In genomic region chr13:48404952-48405351, GRCh38 we compare ENCODE assay signal across 18 cellular contexts. TPM values are rescaled to one million over a fixed set of nuclear protein-coding genes. Genes with fewer than 3 reads are reported as not detected.
A peak's percentile ranks its signal among the peaks of the same experiment; 100 is the strongest.
DNase-seq lines count a peak whose midpoint lies in the region; ATAC-seq, FAIRE-seq and TF ChIP-seq lines count a peak whose summit lies in the region.
"Had no signal": no experiment of that assay in that cellular context is flagged by ENCODE, and none has a peak within 500 bp of the region (broad histone marks: within the 10 kb centered on the region; RNA-seq: fewer than 3 reads in every experiment).

No MANE protein-coding gene starts in this region.

- no peak overlapping the region for H4K8ac ChIP-seq in H9 (replicated peaks; ENCODE audit: insufficient read length, low read depth, low read length)

- peak overlapping the region; percentile 58 for H3K9ac ChIP-seq in GM23248
- no peak overlapping the region for H3K9ac ChIP-seq in H9 (ENCODE audit: extremely low read depth, insufficient read length, low read length)

- H3K23me2 ChIP-seq in H9 (ENCODE audit: insufficient read length, low read depth, low read length, poor library complexity, severe bottlenecking), result no peaks in the 10 kb centered on the region

- no peak overlapping the region for H3K4ac ChIP-seq in H9 (ENCODE audit: low read depth, low read length)

- no peaks in the 10 kb centered on the region for H3K79me1 ChIP-seq in H9 (ENCODE audit: insufficient read depth, low read depth, low read length, poor library complexity, severe bottlenecking)

- H3K9me2 ChIP-seq in GM23248 (ENCODE audit: insufficient read depth), result no peaks in the 10 kb centered on the region

- H3K4me2 ChIP-seq in GM23248 (ENCODE audit: unreplicated experiment), result peak overlapping the region; percentile 60
- no peak overlapping the region for H3K4me2 ChIP-seq in H9 (ENCODE audit: insufficient read depth, insufficient read length, low read length)
- H3K4me2 ChIP-seq: PC-9 had no signal

- H2BK12ac ChIP-seq in H9 (ENCODE audit: insufficient read length, low read depth, low read length), result no peak overlapping the region

- H2BK20ac ChIP-seq in H9 (ENCODE audit: low read depth, low read length, poor library complexity, severe bottlenecking), result no peak overlapping the region

- H3K4me3 ChIP-seq in AG10803 (ENCODE audit: low read length) (no peak overlapping the region), GM23248 (peak overlapping the region; percentile 38), psoas muscle (peak overlapping the region; percentile 28), coronary artery (no peak overlapping the region)
- H3K4me3 ChIP-seq: lung, PC-9 had no signal

- no peaks in the 10 kb centered on the region for H3K36me3 Mint-ChIP-seq in H9 (ENCODE audit: insufficient read depth in 1 of 3, low read depth in 3 of 3)

- H3K4me3 Mint-ChIP-seq in H9, result no peak overlapping the region
- H3K4me3 Mint-ChIP-seq: activated CD8-positive, alpha-beta T cell treated with anti-CD3 and anti-CD28 coated beads, Interleukin-2, amount 10 ng/mL, durations not matched to agents 7 days and 5 days; nephron progenitor cell had no signal

- ATAC-seq in psoas muscle, result no peak
- ATAC-seq in HG02642 (IDR thresholded peaks at IDR 0.05; ENCODE audit: poor library complexity, unreplicated experiment), result no peak
- ATAC-seq: activated CD8-positive, alpha-beta T cell treated with anti-CD3 and anti-CD28 coated beads, Interleukin-2, amount 10 ng/mL, durations not matched to agents 7 days and 5 days; activated T-helper 17 cell treated with anti-CD3 and anti-CD28 coated beads, Interleukin-2, amount 50 U/mL, for 72 hours; sciatic nerve; SK-N-SH treated with all-trans-retinoic acid at 6 μM for 48 hours had no signal

- peak; percentile 78 for FAIRE-seq in endometrium (lab: Jason Lieb, UNC)

- no peaks in the 10 kb centered on the region for H3K9me3 ChIP-seq in GM23248 (ENCODE audit: low read depth)
- H3K9me3 ChIP-seq in psoas muscle, result no peaks in the 10 kb centered on the region
- H3K9me3 ChIP-seq in H9 (ENCODE audit: control insufficient read depth, low read depth, low read length), result no peaks in the 10 kb centered on the region

- H2BK120ac ChIP-seq in H9 (ENCODE audit: low read depth, low read length, poor library complexity, severe bottlenecking), result no peak overlapping the region

- no peak overlapping the region for H4K5ac ChIP-seq in H9 (ENCODE audit: insufficient read length, low read depth, low read length)

- H3K27ac Mint-ChIP-seq in H9, result 0 out of 7 replicates have a peak overlapping the region, but pooled peaks of 1 of the 3 experiments have one; percentile 8

- H2BK5ac ChIP-seq in H9 (ENCODE audit: insufficient read length, low read length), result no peak overlapping the region

- no peak overlapping the region for H3K56ac ChIP-seq in H9 (ENCODE audit: insufficient read length, low read depth, low read length)

- DNase-seq in AG10803 (ENCODE audit: low read depth) (peak; percentile 53), GM23248 (peak; percentile 22), psoas muscle (no peak), kidney tubule cell (ENCODE audit: low spot score) (no peak), H9 (no peak), coronary artery (ENCODE audit: low spot score) (no peak)
- DNase-seq: activated CD8-positive, alpha-beta T cell treated with anti-CD3 and anti-CD28 coated beads, Interleukin-2, amount 10 ng/mL, durations not matched to agents 7 days and 5 days; dermis blood vessel endothelial cell; NCI-H1048; NCI-H2107; nephron progenitor cell; PC-9 had no signal

- H3K27me3 ChIP-seq in GM23248 (replicated peaks; ENCODE audit: insufficient read depth) (no peaks in the 10 kb centered on the region), psoas muscle (ENCODE audit: insufficient read depth in 3 of 3, low read length in 2 of 3) (no peaks in the 10 kb centered on the region), H9 (ENCODE audit: insufficient read depth, low read length) (no peaks in the 10 kb centered on the region)

- WGBS in GM23248 (ENCODE audit: low coverage in 1 of 2, low lambda C conversion rate in 2 of 2, missing lambda C conversion rate in 2 of 2), 2 experiments, result 19 to 20% methylated on average over 1 of the region's 1 CpG
- WGBS in psoas muscle, 3 donors, result 40 to 50% (median 45%) methylated on average over 1 of the region's 1 CpG
- WGBS in H9 (ENCODE audit: extremely low coverage, insufficient read length, low lambda C conversion rate), result no CpG with 5 or more reads among the region's 1 CpG

- H4K91ac ChIP-seq in H9 (ENCODE audit: insufficient read length, low read depth, low read length), result no peak overlapping the region

- H3K79me2 ChIP-seq in GM23248 (ENCODE audit: insufficient read depth) (peaks cover 75% of the 10 kb centered on the region), H9 (ENCODE audit: insufficient read depth, low read length) (no peaks in the 10 kb centered on the region)

- intact Hi-C loops in psoas muscle (cut with DNase I), result no loop called here

- H3T11ph ChIP-seq in H9 (ENCODE audit: low read length), result no peak overlapping the region

- H3K27ac ChIP-seq in GM23248 (peak overlapping the region; percentile 44), psoas muscle (no peak overlapping the region), H9 (ENCODE audit: insufficient read length, low read depth, low read length) (no peak overlapping the region), coronary artery (peak overlapping the region in 1 of 2 donors; percentile 46)
- H3K27ac ChIP-seq: PC-9 had no signal

- no peak for TF ChIP-seq CTCF in AG10803 (conservative IDR thresholded peaks at IDR 0.05; ENCODE audit: low read length)
- no peak for TF ChIP-seq CTCF in psoas muscle (IDR thresholded peaks at IDR 0.05)
- TF ChIP-seq CTCF in H9 (conservative IDR thresholded peaks at IDR 0.05), result no peak
- TF ChIP-seq CTCF in coronary artery (IDR thresholded peaks at IDR 0.05), result no peak

- peak overlapping the region; percentile 46 for H2AFZ ChIP-seq in GM23248
- H2AFZ ChIP-seq in H9 (ENCODE audit: low read length), result no peak overlapping the region
- H2AFZ ChIP-seq: PC-9 had no signal

- no peaks in the 10 kb centered on the region; a peak in 1 of 4 replicates for H3K4me1 Mint-ChIP-seq in H9

- H4K20me1 ChIP-seq in GM23248 (ENCODE audit: insufficient read depth) (no peaks in the 10 kb centered on the region), H9 (ENCODE audit: control insufficient read depth, insufficient read depth, insufficient read length) (no peaks in the 10 kb centered on the region)

- H3K14ac ChIP-seq in H9 (ENCODE audit: insufficient read depth, low read length), result no peak overlapping the region

- peaks cover 52% of the 10 kb centered on the region for H3K4me1 ChIP-seq in GM23248 (ENCODE audit: insufficient read depth)
- no peaks in the 10 kb centered on the region for H3K4me1 ChIP-seq in psoas muscle
- no peaks in the 10 kb centered on the region for H3K4me1 ChIP-seq in H9 (ENCODE audit: insufficient read depth, low read length)

- in situ Hi-C loops in GM23248 (cut with MboI), result no loop called here

- H2AK5ac ChIP-seq in H9 (ENCODE audit: insufficient read length, low read length), result no peak overlapping the region

- no peaks in the 10 kb centered on the region for H3K27me3 Mint-ChIP-seq in H9 (ENCODE audit: low read depth)
- H3K27me3 Mint-ChIP-seq: activated T-helper 17 cell treated with anti-CD3 and anti-CD28 coated beads, Interleukin-2, amount 50 U/mL, for 72 hours had no signal

- H3F3A ChIP-seq in GM23248 (ENCODE audit: insufficient read depth), result peaks cover 28% of the 10 kb centered on the region

- no peak overlapping the region for H3K23ac ChIP-seq in H9 (ENCODE audit: insufficient read length, low read depth, low read length)

- no peak overlapping the region for H2BK15ac ChIP-seq in H9 (ENCODE audit: low read depth, low read length)

- H3K36me3 ChIP-seq in GM23248 (ENCODE audit: low read depth), result no peaks in the 10 kb centered on the region
- peaks cover 0 to 3% of the 10 kb centered on the region in 2 donors for H3K36me3 ChIP-seq in psoas muscle (ENCODE audit: insufficient read depth in 1 of 2, low read depth in 1 of 2)

- no peaks in the 10 kb centered on the region for H3K9me3 Mint-ChIP-seq in H9
- H3K9me3 Mint-ChIP-seq: activated T-helper 17 cell treated with anti-CD3 and anti-CD28 coated beads, Interleukin-2, amount 50 U/mL, for 72 hours; nephron progenitor cell had no signal

- H3K18ac ChIP-seq in H9 (ENCODE audit: insufficient read length, low read depth, low read length), result no peak overlapping the region

RNA-seq across cellular contexts. Expression of gene LPAR6, which starts 8.0 kb away (rescaled TPM):
- total RNA-seq in GM23248 (2014; rRNA removed; shearing (Covaris generic)), result 2.8 and 8.1 TPM in 2 replicates
- 3.8 and 6.6 TPM in 2 replicates for polyA plus RNA-seq in GM23248 (2016; fragmentation: Nextera tagmentation; extraction: Ambion mirVana)
- total RNA-seq in psoas muscle, result 10 to 100 TPM in 1 of 4 donors, 1 to 10 TPM in 3; 4.1 to 11.0 (median 6.6) TPM
- polyA plus RNA-seq in psoas muscle, result 1 to 10 TPM; 5.3 to 7.5 (median 5.8) TPM
- total RNA-seq in H9 (2021), result 4.2 and 4.3 TPM in 2 replicates

Comparison
In these comparisons a context has a peak if more than half of its experiments do, and no peak if none do; other contexts are left out.
1. DNase-seq: peak in AG10803 (single experiment) and GM23248 (single experiment); none in psoas muscle (0 of 2), kidney tubule cell (single experiment), H9 (single experiment) and coronary artery (single experiment).
2. H3K4me3 ChIP-seq: peak in GM23248 (single experiment) and psoas muscle (single experiment); none in AG10803 (single experiment) and coronary artery (single experiment).